Comparison of ENCODE assay signal across 17 cellular contexts in genomic region chr9:127237801-127238200, GRCh38.
"Had no signal": no experiment of that assay in that cellular context is flagged by ENCODE, and none has a peak within 500 bp of the region (broad histone marks: within the 10 kb centered on the region; RNA-seq: fewer than 3 reads in every experiment).

No MANE protein-coding gene starts in this region.

- DNase-seq: cortex of kidney; dorsolateral prefrontal cortex; effector CD8-positive, alpha-beta T cell; foreskin keratinocyte; left colon; mammary epithelial cell; mucosa of descending colon; naive thymus-derived CD8-positive, alpha-beta T cell; sigmoid colon; stimulated activated CD4-positive, alpha-beta T cell treated with anti-CD3 and anti-CD28 coated beads, Interleukin-12 subunit alpha, Interleukin-12 subunit beta, amount 100 ng/mL, for 4 hours; stimulated activated naive CD4-positive, alpha-beta T cell treated with Interleukin-2 at 50 U/mL for 16 hours; upper lobe of right lung had no signal

- H3K4me1 Mint-ChIP-seq: naive thymus-derived CD8-positive, alpha-beta T cell had no signal

- ATAC-seq: foreskin keratinocyte; left colon; mucosa of descending colon; naive thymus-derived CD8-positive, alpha-beta T cell; upper lobe of right lung had no signal

- H3K4me3 ChIP-seq: dorsolateral prefrontal cortex, hepatocyte, mucosa of descending colon, right atrium auricular region, sigmoid colon, skin epidermis, upper lobe of right lung, vagina had no signal

- H3K27ac ChIP-seq: dorsolateral prefrontal cortex, foreskin keratinocyte, hepatocyte, neutrophil, right atrium auricular region, sigmoid colon, skin epidermis, upper lobe of right lung, vagina had no signal

- H2AFZ ChIP-seq: hepatocyte had no signal

- H3K27me3 ChIP-seq: dorsolateral prefrontal cortex, foreskin keratinocyte, hepatocyte, right atrium auricular region, sigmoid colon, upper lobe of right lung, vagina had no signal

- H3K9me3 Mint-ChIP-seq: naive thymus-derived CD8-positive, alpha-beta T cell had no signal

- H3K4me3 Mint-ChIP-seq: naive thymus-derived CD8-positive, alpha-beta T cell had no signal

- H3K36me3 ChIP-seq: neutrophil, sigmoid colon, upper lobe of right lung, vagina had no signal

- H3K4me2 ChIP-seq: hepatocyte had no signal

- H3K4me1 ChIP-seq: foreskin keratinocyte, upper lobe of right lung had no signal

- H3K9me3 ChIP-seq: mucosa of descending colon, neutrophil, right atrium auricular region, sigmoid colon, upper lobe of right lung, vagina had no signal
